ENCODE assay signal across 18 cellular contexts in the genomic region with DNA sequence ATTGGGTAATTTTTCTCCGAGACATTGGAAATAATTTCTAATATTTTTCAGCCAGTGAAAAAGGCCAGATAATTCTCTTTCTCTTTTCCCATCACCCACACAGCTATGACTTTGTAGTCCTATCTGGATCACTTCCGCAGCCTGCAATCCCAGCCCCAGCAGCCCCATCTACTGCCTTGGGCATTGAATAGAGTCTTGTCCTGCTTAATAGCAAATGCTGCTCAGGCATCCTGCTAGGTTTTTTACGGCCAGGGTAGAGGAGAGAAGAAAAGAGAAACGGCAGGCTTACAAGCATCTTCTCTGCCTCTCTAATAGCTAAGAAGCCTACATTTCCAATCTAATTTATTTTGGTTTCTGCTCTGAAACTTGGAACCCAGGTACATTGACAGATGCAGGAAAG.
DNase-seq lines count a peak whose midpoint lies in the region; ATAC-seq and TF ChIP-seq lines count a peak whose summit lies in the region.
"Had no signal": no experiment of that assay in that cellular context is flagged by ENCODE, and none has a peak within 500 bp of the region (broad histone marks: within the 10 kb centered on the region; RNA-seq: fewer than 3 reads in every experiment).

No MANE protein-coding gene starts in this region.

- H3K27me3 ChIP-seq in right atrium auricular region, result no peaks in the 10 kb centered on the region
- peaks cover 0 to 40% (median 0%) of the 10 kb centered on the region in 9 donors for H3K27me3 ChIP-seq in heart left ventricle
- H3K27me3 ChIP-seq: Peyer's patch, SJCRH30 had no signal

- DNase-seq in right atrium auricular region (ENCODE audit: low spot score) (peak; percentile 18), heart left ventricle (no peak), cerebellar cortex (ENCODE audit: low spot score) (peak; percentile 7), islet precursor cell (peak; percentile 50), epidermal melanocyte (ENCODE audit: insufficient read length, low spot score) (no peak), NCI-H146 treated with DMSO at 0.1 percent for 48 hours (lab: John Stamatoyannopoulos, UW; ENCODE audit: unreplicated experiment) (no peak), natural killer cell (no peak)
- peak; percentile 5 for DNase-seq in stimulated activated CD8-positive, alpha-beta memory T cell treated with anti-CD3 and anti-CD28 coated beads, Interleukin-4, amount 100 ng/mL, for 48 hours
- DNase-seq: EL, IMR-90, MV-4-11, NCI-H187 treated with DMSO at 0.1 percent for 48 hours, NCI-H2227 treated with DMSO at 0.1 percent for 48 hours, NCI-H510A, Peyer's patch, SJCRH30 had no signal

- H3K9me3 ChIP-seq in right atrium auricular region (no peaks in the 10 kb centered on the region), heart left ventricle (no peaks in the 10 kb centered on the region)
- H3K9me3 ChIP-seq: Peyer's patch, SJCRH30 had no signal

- ATAC-seq in heart left ventricle, result no peak
- ATAC-seq in natural killer cell, result no peak

- no peak for TF ChIP-seq POLR2A in heart left ventricle (IDR thresholded peaks at IDR 0.05)

- H3K36me3 Mint-ChIP-seq in natural killer cell, result no peaks in the 10 kb centered on the region

- no peaks in the 10 kb centered on the region for H3K36me3 ChIP-seq in right atrium auricular region
- H3K36me3 ChIP-seq in heart left ventricle, result no peaks in the 10 kb centered on the region
- H3K36me3 ChIP-seq: Peyer's patch, SJCRH30 had no signal

- H3K27ac ChIP-seq in right atrium auricular region, result no peak overlapping the region
- H3K27ac ChIP-seq in heart left ventricle, result no peak overlapping the region
- H3K27ac ChIP-seq: KMS-11, Peyer's patch, SJCRH30 had no signal

- WGBS in heart left ventricle, 4 donors, result 54 to 69% (median 66%) methylated on average over 4 of the region's 4 CpGs

- H3K4me3 Mint-ChIP-seq in natural killer cell, result no peak overlapping the region
- H3K4me3 Mint-ChIP-seq: B cell had no signal

- TF ChIP-seq CTCF in right atrium auricular region (IDR thresholded peaks at IDR 0.05) (no peak), heart left ventricle (IDR thresholded peaks at IDR 0.05) (no peak), natural killer cell (IDR thresholded peaks at IDR 0.05) (no peak)

- H3K27ac Mint-ChIP-seq in natural killer cell, result no peak overlapping the region
- H3K27ac Mint-ChIP-seq: B cell had no signal

- H3K4me1 ChIP-seq in right atrium auricular region (no peaks in the 10 kb centered on the region), heart left ventricle (no peaks in the 10 kb centered on the region)
- H3K4me1 ChIP-seq: Peyer's patch had no signal

- H3K4me3 ChIP-seq in right atrium auricular region (no peak overlapping the region), heart left ventricle (no peak overlapping the region)
- H3K4me3 ChIP-seq: Peyer's patch, SJCRH30 had no signal

- H3K27me3 Mint-ChIP-seq in natural killer cell (ENCODE audit: low read depth in 2 of 2), result peaks cover 10 to 11% of the 10 kb centered on the region in 2 donors
- H3K27me3 Mint-ChIP-seq: B cell had no signal

- H3K4me1 Mint-ChIP-seq in natural killer cell, result no peaks in the 10 kb centered on the region
- H3K4me1 Mint-ChIP-seq: B cell had no signal

- H3K9me3 Mint-ChIP-seq in natural killer cell, result no peaks in the 10 kb centered on the region

- intact Hi-C loops in heart left ventricle (cut with DNase I), result no loop called here
- intact Hi-C loops in natural killer cell (cut with micrococcal nuclease), result no loop called here

Comparison
In these comparisons a context has a peak if more than half of its experiments do, and no peak if none do; other contexts are left out.
1. DNase-seq: peak in right atrium auricular region (single experiment), cerebellar cortex (single experiment), islet precursor cell (single experiment) and stimulated activated CD8-positive, alpha-beta memory T cell treated with anti-CD3 and anti-CD28 coated beads, Interleukin-4, amount 100 ng/mL, for 48 hours (single experiment); none in heart left ventricle (0 of 5), epidermal melanocyte (single experiment), NCI-H146 treated with DMSO at 0.1 percent for 48 hours (single experiment) and natural killer cell (single experiment).